12 cellular contexts compared by ENCODE assay signal in genomic region chr4:85932371-85933305, GRCh38.
DNase-seq lines count a peak whose midpoint lies in the region; ATAC-seq and TF ChIP-seq lines count a peak whose summit lies in the region.
"Had no signal": no experiment of that assay in that cellular context is flagged by ENCODE, and none has a peak within 500 bp of the region (broad histone marks: within the 10 kb centered on the region; RNA-seq: fewer than 3 reads in every experiment).

No MANE protein-coding gene starts in this region.

- no peak overlapping the region for H3K27ac Mint-ChIP-seq in endodermal cell
- no peak overlapping the region for H3K27ac Mint-ChIP-seq in activated CD4-positive, alpha-beta memory T cell treated with anti-CD3 and anti-CD28 coated beads, Interleukin-2, amount 10 ng/mL, durations not matched to agents 7 days and 5 days

- no peak overlapping the region for H3K4me3 Mint-ChIP-seq in endodermal cell
- no peak overlapping the region for H3K4me3 Mint-ChIP-seq in activated CD4-positive, alpha-beta memory T cell treated with anti-CD3 and anti-CD28 coated beads, Interleukin-2, amount 10 ng/mL, durations not matched to agents 7 days and 5 days

- no peaks in the 10 kb centered on the region for H3K9me3 Mint-ChIP-seq in endodermal cell
- no peaks in the 10 kb centered on the region for H3K9me3 Mint-ChIP-seq in activated CD4-positive, alpha-beta memory T cell treated with anti-CD3 and anti-CD28 coated beads, Interleukin-2, amount 10 ng/mL, durations not matched to agents 7 days and 5 days

- TF ChIP-seq CTCF in cardiac muscle cell (IDR thresholded peaks at IDR 0.05; ENCODE audit: low read depth, low read length), result no peak
- TF ChIP-seq CTCF in endodermal cell (conservative IDR thresholded peaks at IDR 0.05), result no peak
- TF ChIP-seq CTCF in upper lobe of left lung (IDR thresholded peaks at IDR 0.05), result no peak
- TF ChIP-seq CTCF in ascending aorta (IDR thresholded peaks at IDR 0.05), result no peak

- WGBS in endodermal cell (ENCODE audit: insufficient coverage in 1 of 2, insufficient read length in 1 of 2), 2 experiments, result 89 to 98% methylated on average over 9 to 19 of the region's 19 CpGs
- WGBS in mesendoderm (ENCODE audit: extremely low coverage, insufficient coverage, low lambda C conversion rate), result no CpG with 5 or more reads among the region's 19 CpGs
- 22 to 36% methylated on average over 14 to 19 of the region's 19 CpGs for WGBS in upper lobe of left lung, 2 donors

- H3K27me3 ChIP-seq in cardiac muscle cell, result no peaks in the 10 kb centered on the region
- H3K27me3 ChIP-seq in endodermal cell (ENCODE audit: control insufficient read depth, insufficient read depth, low read length, poor library complexity, severe bottlenecking), result no peaks in the 10 kb centered on the region
- H3K27me3 ChIP-seq in mesendoderm (ENCODE audit: insufficient read depth, low read length, poor library complexity), result no peaks in the 10 kb centered on the region
- no peaks in the 10 kb centered on the region for H3K27me3 ChIP-seq in upper lobe of left lung
- H3K27me3 ChIP-seq in ascending aorta, result no peaks in the 10 kb centered on the region
- H3K27me3 ChIP-seq: Peyer's patch had no signal

- H3K9ac ChIP-seq in endodermal cell (ENCODE audit: extremely low read depth, low read length, poor library complexity, severe bottlenecking), result no peak overlapping the region
- H3K9ac ChIP-seq in mesendoderm (ENCODE audit: low read length), result no peak overlapping the region

- H4K5ac ChIP-seq in mesendoderm (ENCODE audit: low read length), result no peak overlapping the region

- peaks cover 27% of the 10 kb centered on the region for H3K36me3 Mint-ChIP-seq in endodermal cell (ENCODE audit: low read depth)
- no peaks in the 10 kb centered on the region for H3K36me3 Mint-ChIP-seq in activated CD4-positive, alpha-beta memory T cell treated with anti-CD3 and anti-CD28 coated beads, Interleukin-2, amount 10 ng/mL, durations not matched to agents 7 days and 5 days (ENCODE audit: low read depth)

- no peak for TF ChIP-seq EP300 in upper lobe of left lung (IDR thresholded peaks at IDR 0.05)

- H2BK120ac ChIP-seq in mesendoderm (ENCODE audit: low read depth, low read length), result no peak overlapping the region

- H3K27me3 Mint-ChIP-seq in endodermal cell (ENCODE audit: insufficient read depth), result no peaks in the 10 kb centered on the region
- no peaks in the 10 kb centered on the region for H3K27me3 Mint-ChIP-seq in activated CD4-positive, alpha-beta memory T cell treated with anti-CD3 and anti-CD28 coated beads, Interleukin-2, amount 10 ng/mL, durations not matched to agents 7 days and 5 days

- H3K4me1 Mint-ChIP-seq in endodermal cell, result peaks cover 38% of the 10 kb centered on the region
- no peaks in the 10 kb centered on the region for H3K4me1 Mint-ChIP-seq in activated CD4-positive, alpha-beta memory T cell treated with anti-CD3 and anti-CD28 coated beads, Interleukin-2, amount 10 ng/mL, durations not matched to agents 7 days and 5 days

- ATAC-seq in upper lobe of left lung (ENCODE audit: low FRiP score in 2 of 2) (peak; percentile 23 to 70), GM18505 (IDR thresholded peaks at IDR 0.05; ENCODE audit: unreplicated experiment) (no peak)

- POLR2A ChIA-PET in activated CD4-positive, alpha-beta memory T cell treated with anti-CD3 and anti-CD28 coated beads, Interleukin-2, amount 10 ng/mL, durations not matched to agents 7 days and 5 days (lab: Charles Lee), result no interaction called here

- no peak overlapping the region for H3K23ac ChIP-seq in mesendoderm (ENCODE audit: low read length)

- H3K27ac ChIP-seq in cardiac muscle cell, result peak overlapping the region; percentile 16
- H3K27ac ChIP-seq in endodermal cell (ENCODE audit: low read depth, low read length), result peak overlapping the region; percentile 36
- no peak overlapping the region for H3K27ac ChIP-seq in mesendoderm (ENCODE audit: low read depth, low read length)
- H3K27ac ChIP-seq in upper lobe of left lung, result peak overlapping the region; percentile 63 to 71 (median 68)
- peak overlapping the region in 1 of 2 donors; percentile 42 for H3K27ac ChIP-seq in ascending aorta
- H3K27ac ChIP-seq: Peyer's patch had no signal

- no peak overlapping the region for H2BK15ac ChIP-seq in mesendoderm (replicated peaks; ENCODE audit: low read depth)

- intact Hi-C loops in cardiac septum (cut with DNase I), result no loop called here
- intact Hi-C loops in ascending aorta (cut with DNase I), result no loop called here

- H3K4me3 ChIP-seq in cardiac muscle cell (no peak overlapping the region), endodermal cell (ENCODE audit: low read length) (no peak overlapping the region), mesendoderm (ENCODE audit: low read length) (no peak overlapping the region), upper lobe of left lung (peak overlapping the region in 3 of 4 donors; percentile 22 to 40 (median 30)), ascending aorta (peak overlapping the region in 1 of 2 donors; percentile 44)
- H3K4me3 ChIP-seq: smooth muscle cell had no signal

- CTCF ChIA-PET in activated CD4-positive, alpha-beta memory T cell treated with anti-CD3 and anti-CD28 coated beads, Interleukin-2, amount 10 ng/mL, durations not matched to agents 7 days and 5 days (lab: Charles Lee), result no interaction called here

- no peaks in the 10 kb centered on the region for H3K79me2 ChIP-seq in mesendoderm (ENCODE audit: control insufficient read depth, insufficient read depth, low read length)

- no peaks in the 10 kb centered on the region for H3K79me1 ChIP-seq in mesendoderm (ENCODE audit: low read length)

- H3K4me1 ChIP-seq in cardiac muscle cell (ENCODE audit: low read depth) (peaks cover 24% of the 10 kb centered on the region), endodermal cell (ENCODE audit: control insufficient read depth, insufficient read depth, low read length) (peaks cover 20% of the 10 kb centered on the region), mesendoderm (ENCODE audit: control insufficient read depth, low read depth, low read length) (no peaks in the 10 kb centered on the region), upper lobe of left lung (peaks cover 7 to 33% (median 18%) of the 10 kb centered on the region in 4 donors), ascending aorta (peaks cover 3 to 16% of the 10 kb centered on the region in 2 donors)

- H3K56ac ChIP-seq in mesendoderm (ENCODE audit: low read length), result no peak overlapping the region

- H3K4me2 ChIP-seq in mesendoderm (ENCODE audit: low read length), result no peak overlapping the region
- H3K4me2 ChIP-seq: smooth muscle cell had no signal

- no peak overlapping the region for H3K18ac ChIP-seq in mesendoderm (ENCODE audit: low read length)

- H3K36me3 ChIP-seq in cardiac muscle cell, result no peaks in the 10 kb centered on the region
- H3K36me3 ChIP-seq in endodermal cell (ENCODE audit: control insufficient read depth, insufficient read depth, low read length), result peaks cover 5% of the 10 kb centered on the region
- no peaks in the 10 kb centered on the region for H3K36me3 ChIP-seq in mesendoderm (ENCODE audit: control insufficient read depth, insufficient read depth, low read length)
- no peaks in the 10 kb centered on the region for H3K36me3 ChIP-seq in upper lobe of left lung
- no peaks in the 10 kb centered on the region for H3K36me3 ChIP-seq in ascending aorta
- H3K36me3 ChIP-seq: Peyer's patch had no signal

- no peak overlapping the region for H4K8ac ChIP-seq in mesendoderm (ENCODE audit: low read depth, low read length)

- H2BK5ac ChIP-seq in mesendoderm (ENCODE audit: low read length), result no peak overlapping the region

- peak in 1 of 4 donors; percentile 40 for TF ChIP-seq POLR2A in upper lobe of left lung (IDR thresholded peaks at IDR 0.05)
- no peak for TF ChIP-seq POLR2A in GM18505 (IDR thresholded peaks at IDR 0.05; ENCODE audit: borderline replicate concordance, extremely low read depth, insufficient read depth, insufficient read length)

- no peak overlapping the region for H3K4ac ChIP-seq in mesendoderm (ENCODE audit: low read depth, low read length)

- peak; percentile 22 to 37 for DNase-seq in cardiac muscle cell (ENCODE audit: low read depth in 1 of 2, low spot score in 1 of 2)
- DNase-seq in cardiac septum (ENCODE audit: low spot score), result no peak
- DNase-seq in endodermal cell, result no peak
- peak; percentile 36 for DNase-seq in mesendoderm
- DNase-seq in upper lobe of left lung, result peak; percentile 45 to 60
- no peak for DNase-seq in ascending aorta (ENCODE audit: low spot score in 2 of 2)
- no peak for DNase-seq in activated CD4-positive, alpha-beta memory T cell treated with anti-CD3 and anti-CD28 coated beads, Interleukin-2, amount 10 ng/mL, durations not matched to agents 7 days and 5 days
- DNase-seq: activated gamma-delta T cell treated with Interleukin-2 at 50 U/mL for 16 hours; Peyer's patch; stimulated activated CD8-positive, alpha-beta memory T cell treated with anti-CD3 and anti-CD28 coated beads, Interleukin-4, amount 100 ng/mL, for 48 hours had no signal

- H3K9me3 ChIP-seq in cardiac muscle cell (ENCODE audit: low read depth) (no peaks in the 10 kb centered on the region), endodermal cell (ENCODE audit: control insufficient read depth, low read length) (no peaks in the 10 kb centered on the region), upper lobe of left lung (no peaks in the 10 kb centered on the region), ascending aorta (no peaks in the 10 kb centered on the region)
- H3K9me3 ChIP-seq: Peyer's patch had no signal

- H2AK5ac ChIP-seq in mesendoderm (ENCODE audit: low read length), result no peak overlapping the region

Comparison
In these comparisons a context has a peak if more than half of its experiments do, and no peak if none do; other contexts are left out.
1. DNase-seq: peak in cardiac muscle cell (2 of 2), mesendoderm (single experiment) and upper lobe of left lung (2 of 2); none in cardiac septum (single experiment), endodermal cell (single experiment), ascending aorta (0 of 2) and activated CD4-positive, alpha-beta memory T cell treated with anti-CD3 and anti-CD28 coated beads, Interleukin-2, amount 10 ng/mL, durations not matched to agents 7 days and 5 days (single experiment).
2. H3K4me3 ChIP-seq: peak in upper lobe of left lung (3 of 4); none in cardiac muscle cell (single experiment), endodermal cell (single experiment) and mesendoderm (single experiment).